In the genomic region with DNA sequence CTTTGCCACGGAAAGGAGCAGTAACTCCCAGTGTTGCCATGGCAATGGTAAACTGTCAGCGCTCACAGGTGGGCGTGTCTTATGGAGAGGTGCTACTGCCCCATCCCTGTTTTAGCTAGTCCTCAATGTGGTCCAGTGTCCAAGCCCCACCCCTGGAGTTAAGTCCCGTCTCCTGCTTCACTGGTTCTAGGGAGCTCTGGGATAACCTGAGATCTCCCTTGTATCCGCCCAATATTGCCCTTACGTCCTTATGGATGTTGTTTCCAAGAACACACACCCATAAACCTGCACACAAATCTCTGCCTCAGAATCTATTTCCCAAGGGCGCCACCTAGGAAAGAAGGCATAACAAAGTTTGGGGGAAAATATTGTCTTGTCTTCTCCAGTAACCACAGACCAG, we compare ENCODE assay signal across 1 cellular context.
TF ChIP-seq lines count a peak whose summit lies in the region.

No MANE protein-coding gene starts in this region.

TF ChIP-seq in HepG2, 621 proteins besides CTCF, POLR2A, EP300 and RAD21 (continued from another document):
- no peak for TF ChIP-seq ZNF335 (CRISPR knock-in tag; IDR thresholded peaks at IDR 0.05)
- no peak for TF ChIP-seq TGIF2 (CRISPR knock-in tag; IDR thresholded peaks at IDR 0.05)
- TF ChIP-seq GFI1 (CRISPR knock-in tag; IDR thresholded peaks at IDR 0.05; ENCODE audit: borderline replicate concordance), result peak; percentile 59; the same call in 1 of the 2 replicates
- TF ChIP-seq, protein P1, sequence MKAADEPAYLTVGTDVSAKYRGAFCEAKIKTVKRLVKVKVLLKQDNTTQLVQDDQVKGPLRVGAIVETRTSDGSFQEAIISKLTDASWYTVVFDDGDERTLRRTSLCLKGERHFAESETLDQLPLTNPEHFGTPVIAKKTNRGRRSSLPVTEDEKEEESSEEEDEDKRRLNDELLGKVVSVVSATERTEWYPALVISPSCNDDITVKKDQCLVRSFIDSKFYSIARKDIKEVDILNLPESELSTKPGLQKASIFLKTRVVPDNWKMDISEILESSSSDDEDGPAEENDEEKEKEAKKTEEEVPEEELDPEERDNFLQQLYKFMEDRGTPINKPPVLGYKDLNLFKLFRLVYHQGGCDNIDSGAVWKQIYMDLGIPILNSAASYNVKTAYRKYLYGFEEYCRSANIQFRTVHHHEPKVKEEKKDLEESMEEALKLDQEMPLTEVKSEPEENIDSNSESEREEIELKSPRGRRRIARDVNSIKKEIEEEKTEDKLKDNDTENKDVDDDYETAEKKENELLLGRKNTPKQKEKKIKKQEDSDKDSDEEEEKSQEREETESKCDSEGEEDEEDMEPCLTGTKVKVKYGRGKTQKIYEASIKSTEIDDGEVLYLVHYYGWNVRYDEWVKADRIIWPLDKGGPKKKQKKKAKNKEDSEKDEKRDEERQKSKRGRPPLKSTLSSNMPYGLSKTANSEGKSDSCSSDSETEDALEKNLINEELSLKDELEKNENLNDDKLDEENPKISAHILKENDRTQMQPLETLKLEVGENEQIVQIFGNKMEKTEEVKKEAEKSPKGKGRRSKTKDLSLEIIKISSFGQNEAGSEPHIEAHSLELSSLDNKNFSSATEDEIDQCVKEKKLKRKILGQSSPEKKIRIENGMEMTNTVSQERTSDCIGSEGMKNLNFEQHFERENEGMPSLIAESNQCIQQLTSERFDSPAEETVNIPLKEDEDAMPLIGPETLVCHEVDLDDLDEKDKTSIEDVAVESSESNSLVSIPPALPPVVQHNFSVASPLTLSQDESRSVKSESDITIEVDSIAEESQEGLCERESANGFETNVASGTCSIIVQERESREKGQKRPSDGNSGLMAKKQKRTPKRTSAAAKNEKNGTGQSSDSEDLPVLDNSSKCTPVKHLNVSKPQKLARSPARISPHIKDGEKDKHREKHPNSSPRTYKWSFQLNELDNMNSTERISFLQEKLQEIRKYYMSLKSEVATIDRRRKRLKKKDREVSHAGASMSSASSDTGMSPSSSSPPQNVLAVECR (CRISPR knock-in tag; IDR thresholded peaks at IDR 0.05; ENCODE audit: borderline replicate concordance), result no peak
